Comparison of ENCODE assay signal across 28 cellular contexts in genomic region chr2:158940356-158940755, GRCh38.
"Had no signal": no experiment of that assay in that cellular context is flagged by ENCODE, and none has a peak within 500 bp of the region (broad histone marks: within the 10 kb centered on the region; RNA-seq: fewer than 3 reads in every experiment).

No MANE protein-coding gene starts in this region.

- H3K27ac ChIP-seq: neural progenitor cell, ovary, parathyroid adenoma, psoas muscle, right lobe of liver, sigmoid colon, stomach, thoracic aorta, thyroid gland, tibial nerve, upper lobe of left lung, uterus had no signal

- H3K27me3 Mint-ChIP-seq: progenitor cell of endocrine pancreas; stimulated activated naive B cell treated with anti-CD40 and anti-IgM and Interleukin-4, amounts not matched to agents 10 μg/mL and 1 μg/mL and 100 μg/mL, for 72 hours had no signal

- H3K4me1 ChIP-seq: parathyroid adenoma, psoas muscle, right lobe of liver, tibial nerve, uterus had no signal

- H3K36me3 ChIP-seq: neural progenitor cell, ovary, right lobe of liver, sigmoid colon, stomach, thoracic aorta, thyroid gland, tibial nerve, upper lobe of left lung, uterus had no signal

- H3K36me3 Mint-ChIP-seq: natural killer cell; neural progenitor cell; stimulated activated effector memory CD8-positive, alpha-beta T cell treated with anti-CD3 and anti-CD28 coated beads, Interleukin-12 subunit alpha, Interleukin-12 subunit beta, amount 100 ng/mL, for 72 hours; stimulated activated naive B cell treated with anti-CD40 and anti-IgM and Interleukin-4, amounts not matched to agents 10 μg/mL and 1 μg/mL and 100 μg/mL, for 72 hours had no signal

- H3K9ac ChIP-seq: neural progenitor cell, parathyroid adenoma had no signal

- FAIRE-seq: small intestine had no signal

- H3K4me2 ChIP-seq: neural progenitor cell had no signal

- ATAC-seq: natural killer cell; psoas muscle; right cardiac atrium; right lobe of liver; stimulated activated effector memory CD8-positive, alpha-beta T cell treated with anti-CD3 and anti-CD28 coated beads, Interleukin-12 subunit alpha, Interleukin-12 subunit beta, amount 100 ng/mL, for 72 hours; stimulated activated naive B cell treated with anti-CD40 and anti-IgM and Interleukin-4, amounts not matched to agents 10 μg/mL and 1 μg/mL and 100 μg/mL, for 72 hours had no signal

- H3K4me3 ChIP-seq: neural progenitor cell, ovary, psoas muscle, right lobe of liver, sigmoid colon, stomach, thoracic aorta, thyroid gland, tibial nerve, upper lobe of left lung, uterus had no signal

- H3K9me3 ChIP-seq: ovary, psoas muscle, right lobe of liver, sigmoid colon, thoracic aorta, thyroid gland, tibial nerve, upper lobe of left lung, uterus had no signal

- H3K4me3 Mint-ChIP-seq: natural killer cell; nephron; neural progenitor cell; stimulated activated effector memory CD8-positive, alpha-beta T cell treated with anti-CD3 and anti-CD28 coated beads, Interleukin-12 subunit alpha, Interleukin-12 subunit beta, amount 100 ng/mL, for 72 hours; stimulated activated naive B cell treated with anti-CD40 and anti-IgM and Interleukin-4, amounts not matched to agents 10 μg/mL and 1 μg/mL and 100 μg/mL, for 72 hours; stimulated activated naive CD8-positive, alpha-beta T cell treated with anti-CD3 and anti-CD28 coated beads, Interleukin-15, Interleukin-2, amounts not matched to agents 100 ng/mL and 50 ng/mL, for 24 hours had no signal

- DNase-seq: natural killer cell; occipital lobe; ovary; posterior cingulate gyrus; psoas muscle; right cardiac atrium; right lobe of liver; sigmoid colon; small intestine; stimulated activated CD4-positive, alpha-beta T cell treated with anti-CD3 and anti-CD28 coated beads, Interleukin-15, amount 100 ng/mL, for 24 hours; stimulated activated CD4-positive, alpha-beta T cell treated with anti-CD3 and anti-CD28 coated beads, Interleukin-2, amount 100 ng/mL, for 24 hours; stimulated activated CD4-positive, alpha-beta T cell treated with anti-CD3 and anti-CD28 coated beads, Interleukin-2, amount 100 ng/mL, for 48 hours; stimulated activated CD4-positive, alpha-beta T cell treated with anti-CD3 and anti-CD28 coated beads, Interleukin-4, amount 100 ng/mL, for 24 hours; stimulated activated naive B cell treated with anti-CD40 and anti-IgM and Interleukin-4, amounts not matched to agents 10 μg/mL and 1 μg/mL and 100 μg/mL, for 72 hours; stimulated activated naive CD4-positive, alpha-beta T cell treated with Interleukin-2 at 50 U/mL for 16 hours; stomach; thyroid gland; trophoblast cell; upper lobe of left lung; uterus had no signal

- H2AFZ ChIP-seq: neural progenitor cell, parathyroid adenoma had no signal

- H3K79me2 ChIP-seq: parathyroid adenoma had no signal

- H3K9me3 Mint-ChIP-seq: natural killer cell; nephron; stimulated activated effector memory CD8-positive, alpha-beta T cell treated with anti-CD3 and anti-CD28 coated beads, Interleukin-12 subunit alpha, Interleukin-12 subunit beta, amount 100 ng/mL, for 72 hours; stimulated activated naive B cell treated with anti-CD40 and anti-IgM and Interleukin-4, amounts not matched to agents 10 μg/mL and 1 μg/mL and 100 μg/mL, for 72 hours; stimulated activated naive CD8-positive, alpha-beta T cell treated with anti-CD3 and anti-CD28 coated beads, Interleukin-15, Interleukin-2, amounts not matched to agents 100 ng/mL and 50 ng/mL, for 24 hours had no signal

- H3K4me1 Mint-ChIP-seq: natural killer cell; nephron; neural progenitor cell; stimulated activated effector memory CD8-positive, alpha-beta T cell treated with anti-CD3 and anti-CD28 coated beads, Interleukin-12 subunit alpha, Interleukin-12 subunit beta, amount 100 ng/mL, for 72 hours; stimulated activated naive B cell treated with anti-CD40 and anti-IgM and Interleukin-4, amounts not matched to agents 10 μg/mL and 1 μg/mL and 100 μg/mL, for 72 hours had no signal

- H3K27ac Mint-ChIP-seq: natural killer cell; nephron; neural progenitor cell; progenitor cell of endocrine pancreas; stimulated activated effector memory CD8-positive, alpha-beta T cell treated with anti-CD3 and anti-CD28 coated beads, Interleukin-12 subunit alpha, Interleukin-12 subunit beta, amount 100 ng/mL, for 72 hours; stimulated activated naive B cell treated with anti-CD40 and anti-IgM and Interleukin-4, amounts not matched to agents 10 μg/mL and 1 μg/mL and 100 μg/mL, for 72 hours; stimulated activated naive CD8-positive, alpha-beta T cell treated with anti-CD3 and anti-CD28 coated beads, Interleukin-15, Interleukin-2, amounts not matched to agents 100 ng/mL and 50 ng/mL, for 24 hours had no signal

- H3K27me3 ChIP-seq: neural progenitor cell, ovary, right lobe of liver, sigmoid colon, stomach, thyroid gland, tibial nerve, upper lobe of left lung, uterus had no signal
